Comparison of ENCODE assay signal across 8 cellular contexts in genomic region chr7:138460176-138460648, GRCh38.
DNase-seq lines count a peak whose midpoint lies in the region; ATAC-seq and TF ChIP-seq lines count a peak whose summit lies in the region.

TRIM24 (plus strand) TSS chr7:138460259; CDS start chr7:138460549, 290 bp downstream.

- DNase-seq in DND-41 (no peak), SKM-1 treated with dmso at 0.1 percent for 144 hours (lab: John Stamatoyannopoulos, UW; ENCODE audit: unreplicated experiment) (peak; percentile 97), NCI-H1930 (lab: John Stamatoyannopoulos, UW) (no peak), GM19240 (ENCODE audit: insufficient read length, low spot score) (no peak)

- H3K27me3 ChIP-seq in DND-41 (ENCODE audit: insufficient read depth, low read length, poor library complexity) (no peaks in the 10 kb centered on the region), endocrine pancreas (ENCODE audit: control insufficient read depth, insufficient read depth, low read length) (no peaks in the 10 kb centered on the region), muscle layer of duodenum (ENCODE audit: low read depth, low read length) (no peaks in the 10 kb centered on the region)

- H3K4me1 ChIP-seq in DND-41 (ENCODE audit: insufficient read depth, low read length) = peaks cover 32% of the 10 kb centered on the region
- H3K4me1 ChIP-seq in endocrine pancreas (ENCODE audit: control insufficient read depth, insufficient read depth, low read length) = peaks cover 13% of the 10 kb centered on the region
- peaks cover 0 to 7% of the 10 kb centered on the region in 2 donors for H3K4me1 ChIP-seq in muscle layer of duodenum (ENCODE audit: control insufficient read depth in 1 of 2, insufficient read depth in 2 of 2, low read length in 2 of 2)

- H3K4me3 ChIP-seq in DND-41 (ENCODE audit: low read depth in 1 of 2, low read length in 2 of 2) (peak within 1 kb of the TSS; percentile 82 to 89), endocrine pancreas (ENCODE audit: control insufficient read depth, insufficient read depth, low read length) (peak within 1 kb of the TSS; percentile 98), muscle layer of duodenum (ENCODE audit: low read depth in 1 of 2, low read length in 2 of 2) (peak within 1 kb of the TSS; percentile 94 to 98)

- H3K27ac ChIP-seq in DND-41 (ENCODE audit: low read length) = peak within 1 kb of the TSS; percentile 87
- H3K27ac ChIP-seq in muscle layer of duodenum (ENCODE audit: low read length) = peak within 1 kb of the TSS; percentile 67

- H3K9me3 ChIP-seq in DND-41 (ENCODE audit: insufficient read depth, low read length, severe bottlenecking) (no peaks in the 10 kb centered on the region), endocrine pancreas (ENCODE audit: control insufficient read depth, low read length) (no peaks in the 10 kb centered on the region), muscle layer of duodenum (ENCODE audit: control insufficient read depth in 1 of 2, low read length in 2 of 2) (no peaks in the 10 kb centered on the region)

- peak within 1 kb of the TSS; percentile 82 for H3K4me2 ChIP-seq in DND-41 (ENCODE audit: insufficient read depth, low read length)

- peaks cover 28% of the 10 kb centered on the region; the same call in 1 of the 2 replicates for H4K20me1 ChIP-seq in DND-41 (ENCODE audit: insufficient read depth, low read length)

- H3K79me2 ChIP-seq in DND-41 (ENCODE audit: insufficient read depth, low read length) = peaks cover 49% of the 10 kb centered on the region

- H3K36me3 ChIP-seq in DND-41 (ENCODE audit: insufficient read depth, low read length) (peaks cover 9% of the 10 kb centered on the region), endocrine pancreas (ENCODE audit: control insufficient read depth, insufficient read depth, low read length) (no peaks in the 10 kb centered on the region), muscle layer of duodenum (ENCODE audit: control insufficient read depth in 1 of 2, insufficient read depth in 2 of 2, low read length in 2 of 2) (no peaks in the 10 kb centered on the region)

- H3K9ac ChIP-seq in DND-41 (ENCODE audit: low read depth, low read length) (peak within 1 kb of the TSS; percentile 94), endocrine pancreas (ENCODE audit: control insufficient read depth, insufficient read depth, low read length) (peak within 1 kb of the TSS; percentile 91)

- peak; percentile 84 for ATAC-seq in DND-41 (ENCODE audit: insufficient read depth, low read depth)
- ATAC-seq in GM19467 (IDR thresholded peaks at IDR 0.05; ENCODE audit: unreplicated experiment) = peak; percentile 81
- peak; percentile 65 for ATAC-seq in HG03520 (IDR thresholded peaks at IDR 0.05; ENCODE audit: unreplicated experiment)

- H2AFZ ChIP-seq in DND-41 (ENCODE audit: low read depth, low read length) = peak within 1 kb of the TSS; percentile 98

- no peak for TF ChIP-seq CTCF in DND-41 (IDR thresholded peaks at IDR 0.05; ENCODE audit: borderline replicate concordance, extremely low read depth, low read length, poor library complexity, severe bottlenecking)
